In genomic region chr11:124646148-124646547, GRCh38 we compare ENCODE assay signal across 26 cellular contexts. TPM values are rescaled to one million over a fixed set of nuclear protein-coding genes. Genes with fewer than 3 reads are reported as not detected.
A peak's percentile ranks its signal among the peaks of the same experiment; 100 is the strongest.
DNase-seq lines count a peak whose midpoint lies in the region; ATAC-seq lines count a peak whose summit lies in the region.
"Had no signal": no experiment of that assay in that cellular context is flagged by ENCODE, and none has a peak within 500 bp of the region (broad histone marks: within the 10 kb centered on the region; RNA-seq: fewer than 3 reads in every experiment).

No MANE protein-coding gene starts in this region.

- no peak overlapping the region for H3K27ac Mint-ChIP-seq in activated CD4-positive, alpha-beta T cell treated with anti-CD3 and anti-CD28 coated beads, Interleukin-2, amount 10 ng/mL, durations not matched to agents 24 days and 14 days
- H3K27ac Mint-ChIP-seq: activated CD8-positive, alpha-beta T cell treated with anti-CD3 and anti-CD28 coated beads for 36 hours; activated naive CD4-positive, alpha-beta T cell treated with anti-CD3 and anti-CD28 coated beads, Interleukin-2, amount 10 ng/mL, durations not matched to agents 7 days and 5 days; activated T-cell treated with anti-CD3 and anti-CD28 coated beads, Interleukin-2, amount 50 U/mL, for 24 hours; WTC11 had no signal

- DNase-seq in MV-4-11 (lab: John Stamatoyannopoulos, UW) (peak; percentile 51), germinal center (ENCODE audit: low spot score) (peak; percentile 55), RPMI8226 (no peak)
- DNase-seq in activated CD4-positive, alpha-beta T cell treated with anti-CD3 and anti-CD28 coated beads, Interleukin-2, amount 10 ng/mL, durations not matched to agents 24 days and 14 days = no peak
- DNase-seq: activated CD8-positive, alpha-beta T cell treated with anti-CD3 and anti-CD28 coated beads for 36 hours; activated naive CD4-positive, alpha-beta T cell treated with anti-CD3 and anti-CD28 coated beads, Interleukin-2, amount 10 ng/mL, durations not matched to agents 7 days and 5 days; activated T-cell treated with anti-CD3 and anti-CD28 coated beads, Interleukin-2, amount 50 U/mL, for 24 hours; anterior cingulate cortex; caudate nucleus; CD4-positive, alpha-beta memory T cell; lower lobe of right lung; MG63; NCI-H2029; NCI-H446 treated with DMSO at 0.1 percent for 48 hours; right cardiac atrium; SHP77 treated with DMSO at 0.1 percent for 48 hours had no signal

- intact Hi-C loops in activated CD4-positive, alpha-beta T cell treated with anti-CD3 and anti-CD28 coated beads, Interleukin-2, amount 10 ng/mL, durations not matched to agents 24 days and 14 days (cut with micrococcal nuclease) = no loop called here

- peak; percentile 61 for ATAC-seq in GM18861 (IDR thresholded peaks at IDR 0.05; ENCODE audit: unreplicated experiment)
- ATAC-seq in HG02973 (IDR thresholded peaks at IDR 0.05; ENCODE audit: unreplicated experiment) = peak; percentile 45
- no peak for ATAC-seq in GM21737 (IDR thresholded peaks at IDR 0.05; ENCODE audit: unreplicated experiment)
- no peak for ATAC-seq in HG03439 (IDR thresholded peaks at IDR 0.05; ENCODE audit: unreplicated experiment)
- ATAC-seq: activated CD8-positive, alpha-beta T cell treated with anti-CD3 and anti-CD28 coated beads for 36 hours; lower lobe of right lung; right cardiac atrium; WTC11 had no signal

- H3K9me3 Mint-ChIP-seq in activated CD4-positive, alpha-beta T cell treated with anti-CD3 and anti-CD28 coated beads, Interleukin-2, amount 10 ng/mL, durations not matched to agents 24 days and 14 days = no peaks in the 10 kb centered on the region
- H3K9me3 Mint-ChIP-seq: activated CD8-positive, alpha-beta T cell treated with anti-CD3 and anti-CD28 coated beads for 36 hours; activated naive CD4-positive, alpha-beta T cell treated with anti-CD3 and anti-CD28 coated beads, Interleukin-2, amount 10 ng/mL, durations not matched to agents 7 days and 5 days; activated T-cell treated with anti-CD3 and anti-CD28 coated beads, Interleukin-2, amount 50 U/mL, for 24 hours; CD4-positive, alpha-beta memory T cell had no signal

- no peak overlapping the region for H3K4me3 Mint-ChIP-seq in activated CD4-positive, alpha-beta T cell treated with anti-CD3 and anti-CD28 coated beads, Interleukin-2, amount 10 ng/mL, durations not matched to agents 24 days and 14 days
- H3K4me3 Mint-ChIP-seq: activated CD8-positive, alpha-beta T cell treated with anti-CD3 and anti-CD28 coated beads for 36 hours; activated naive CD4-positive, alpha-beta T cell treated with anti-CD3 and anti-CD28 coated beads, Interleukin-2, amount 10 ng/mL, durations not matched to agents 7 days and 5 days; activated T-cell treated with anti-CD3 and anti-CD28 coated beads, Interleukin-2, amount 50 U/mL, for 24 hours; CD4-positive, alpha-beta memory T cell; WTC11 had no signal

- no peaks in the 10 kb centered on the region for H3K36me3 Mint-ChIP-seq in activated CD4-positive, alpha-beta T cell treated with anti-CD3 and anti-CD28 coated beads, Interleukin-2, amount 10 ng/mL, durations not matched to agents 24 days and 14 days (ENCODE audit: low read depth)
- H3K36me3 Mint-ChIP-seq: activated naive CD4-positive, alpha-beta T cell treated with anti-CD3 and anti-CD28 coated beads, Interleukin-2, amount 10 ng/mL, durations not matched to agents 7 days and 5 days had no signal

- H3K4me1 Mint-ChIP-seq in activated CD4-positive, alpha-beta T cell treated with anti-CD3 and anti-CD28 coated beads, Interleukin-2, amount 10 ng/mL, durations not matched to agents 24 days and 14 days = no peaks in the 10 kb centered on the region
- H3K4me1 Mint-ChIP-seq: activated naive CD4-positive, alpha-beta T cell treated with anti-CD3 and anti-CD28 coated beads, Interleukin-2, amount 10 ng/mL, durations not matched to agents 7 days and 5 days had no signal

- no peaks in the 10 kb centered on the region for H3K27me3 Mint-ChIP-seq in activated CD4-positive, alpha-beta T cell treated with anti-CD3 and anti-CD28 coated beads, Interleukin-2, amount 10 ng/mL, durations not matched to agents 24 days and 14 days
- H3K27me3 Mint-ChIP-seq: activated CD8-positive, alpha-beta T cell treated with anti-CD3 and anti-CD28 coated beads for 36 hours; activated naive CD4-positive, alpha-beta T cell treated with anti-CD3 and anti-CD28 coated beads, Interleukin-2, amount 10 ng/mL, durations not matched to agents 7 days and 5 days; activated T-cell treated with anti-CD3 and anti-CD28 coated beads, Interleukin-2, amount 50 U/mL, for 24 hours; CD4-positive, alpha-beta memory T cell had no signal

RNA-seq across cellular contexts. Expression of gene TBRG1, which starts 23.5 kb away (rescaled TPM):
- 31.0 and 31.6 TPM in 2 replicates for total RNA-seq in activated CD4-positive, alpha-beta T cell treated with anti-CD3 and anti-CD28 coated beads, Interleukin-2, amount 10 ng/mL, durations not matched to agents 24 days and 14 days

RNA-seq across cellular contexts. Expression of gene SIAE, which starts 27.4 kb away (rescaled TPM):
- total RNA-seq in activated CD4-positive, alpha-beta T cell treated with anti-CD3 and anti-CD28 coated beads, Interleukin-2, amount 10 ng/mL, durations not matched to agents 24 days and 14 days = 5.3 and 6.4 TPM in 2 replicates

RNA-seq across cellular contexts. Expression of gene SPA17, which starts 27.6 kb away (rescaled TPM):
- total RNA-seq in activated CD4-positive, alpha-beta T cell treated with anti-CD3 and anti-CD28 coated beads, Interleukin-2, amount 10 ng/mL, durations not matched to agents 24 days and 14 days = 1.6 and 2.4 TPM in 2 replicates

RNA-seq across cellular contexts. Expression of gene PANX3, which starts 34.9 kb away (rescaled TPM):
- total RNA-seq in activated CD4-positive, alpha-beta T cell treated with anti-CD3 and anti-CD28 coated beads, Interleukin-2, amount 10 ng/mL, durations not matched to agents 24 days and 14 days = not detected in 2 replicates
- total RNA-seq: activated CD8-positive, alpha-beta T cell treated with anti-CD3 and anti-CD28 coated beads for 36 hours; CD4-positive, alpha-beta memory T cell; dermis microvascular lymphatic vessel endothelial cell; fibroblast of villous mesenchyme; lower lobe of right lung; right cardiac atrium; suprapubic skin; T-helper 1 cell treated with Interleukin-12 subunit alpha and Interleukin-12 subunit beta and Interleukin-4 antibody, amounts not matched to agents 30 ng/mL and 1 ng/mL, for 36 hours; vagina; WTC11 had no signal

Comparison
In these comparisons a context has a peak if more than half of its experiments do, and no peak if none do; other contexts are left out.
1. ATAC-seq: peak in GM18861 (single experiment) and HG02973 (single experiment); none in GM21737 (single experiment) and HG03439 (single experiment).
2. DNase-seq: peak in MV-4-11 (single experiment) and germinal center (single experiment); none in RPMI8226 (single experiment) and activated CD4-positive, alpha-beta T cell treated with anti-CD3 and anti-CD28 coated beads, Interleukin-2, amount 10 ng/mL, durations not matched to agents 24 days and 14 days (single experiment).